ENCODE assay signal across 24 cellular contexts in the genomic region with DNA sequence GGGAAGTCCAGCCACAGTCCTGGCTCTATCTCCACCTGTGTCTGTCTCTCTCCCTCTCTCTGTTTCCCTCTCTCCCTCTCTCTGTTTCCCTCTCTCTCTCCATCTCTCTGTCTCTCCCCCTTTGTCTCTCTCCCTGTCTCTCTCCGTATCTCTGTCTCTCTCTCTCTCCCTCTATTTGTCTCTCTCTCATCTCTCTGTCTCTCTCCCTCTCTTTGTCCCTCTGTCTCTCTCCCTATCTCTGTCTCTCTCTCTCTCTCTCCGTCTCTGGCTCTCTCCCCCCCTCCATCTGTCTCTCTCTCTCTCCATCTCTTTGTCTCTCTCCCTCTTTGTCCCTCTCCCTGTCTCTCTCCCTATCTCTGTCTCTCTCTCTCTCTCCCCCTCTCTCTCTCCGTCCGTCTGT. TPM values are rescaled to one million over a fixed set of nuclear protein-coding genes. Genes with fewer than 3 reads are reported as not detected.
"Had no signal": no experiment of that assay in that cellular context is flagged by ENCODE, and none has a peak within 500 bp of the region (broad histone marks: within the 10 kb centered on the region; RNA-seq: fewer than 3 reads in every experiment).

No MANE protein-coding gene starts in this region.

- DNase-seq: colonic mucosa; cortex of kidney; effector CD8-positive, alpha-beta T cell; effector memory CD8-positive, alpha-beta T cell; endodermal cell; erythroblast; esophagus squamous epithelium; foreskin fibroblast; foreskin melanocyte; gastrocnemius medialis; head of caudate nucleus; heart right ventricle; hippocampal formation; left lung; mesenchymal stem cell; midbrain had no signal

- H3K9me3 ChIP-seq: colonic mucosa, esophagus squamous epithelium, gastrocnemius medialis, heart right ventricle, left lung, lower lobe of right lung had no signal

- ATAC-seq: effector memory CD8-positive, alpha-beta T cell; esophagus mucosa; gastrocnemius medialis; heart right ventricle; left cardiac atrium; left lung; left ventricle myocardium superior; lower lobe of right lung had no signal

- FAIRE-seq: endometrium, islet of Langerhans, keratinocyte had no signal

- H3K27me3 ChIP-seq: colonic mucosa, gastrocnemius medialis, heart right ventricle, left lung had no signal

- H3K36me3 ChIP-seq: colonic mucosa had no signal

- H3K4me3 ChIP-seq: colonic mucosa, esophagus squamous epithelium, gastrocnemius medialis, heart right ventricle, left lung, lower lobe of right lung had no signal

- H3K27ac ChIP-seq: colonic mucosa, epithelial cell of prostate, esophagus squamous epithelium, gastrocnemius medialis, heart right ventricle, left lung, lower lobe of right lung had no signal

- H3K4me1 ChIP-seq: colonic mucosa, gastrocnemius medialis, lower lobe of right lung had no signal

RNA-seq across cellular contexts. Expression of gene C13orf46, which starts 39.5 kb away (rescaled TPM):
- total RNA-seq: esophagus squamous epithelium had no signal
- polyA plus RNA-seq: keratinocyte had no signal
